8 cellular contexts compared by ENCODE assay signal in the genomic region with DNA sequence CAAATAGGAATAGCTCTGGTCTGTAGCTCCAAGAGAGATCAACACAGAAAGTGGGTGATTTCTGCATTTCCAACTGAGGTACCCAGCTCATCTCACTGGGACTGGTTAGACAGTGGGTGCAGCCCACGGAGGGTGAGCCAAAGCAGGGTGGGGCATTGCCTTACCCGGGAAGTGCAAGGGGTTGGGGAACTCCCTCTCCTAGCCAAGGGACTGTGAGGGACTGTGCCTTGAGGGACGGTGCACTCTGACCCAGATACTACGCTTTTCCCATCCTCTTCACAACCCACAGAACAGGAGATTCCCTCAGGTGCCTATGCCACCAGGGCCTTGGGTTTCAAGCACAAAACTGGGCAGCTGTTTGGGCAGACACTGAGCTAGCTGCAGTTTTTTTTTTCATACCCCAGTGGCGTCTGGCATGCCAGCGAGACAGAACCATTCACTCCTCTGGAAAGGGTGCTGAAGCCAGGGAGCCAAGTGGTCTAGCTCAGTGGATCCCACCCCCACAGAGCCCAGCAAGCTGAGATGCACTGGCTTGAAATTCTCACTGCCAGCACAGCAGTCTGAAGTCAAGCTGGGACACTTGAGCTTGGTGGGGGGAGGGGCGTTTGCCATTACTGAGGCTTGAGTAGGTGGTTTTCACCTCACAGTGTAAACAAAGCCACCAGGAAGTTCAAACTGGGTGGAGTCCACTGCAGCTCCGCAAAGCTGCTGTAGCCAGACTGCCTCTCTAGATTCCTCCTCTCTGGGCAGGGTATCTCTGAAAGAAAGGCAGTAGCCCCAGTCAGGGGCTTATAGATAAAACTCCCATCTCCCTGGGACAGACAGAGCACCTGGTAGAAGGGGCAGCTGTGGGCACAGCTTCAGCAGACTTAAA. TPM values are rescaled to one million over a fixed set of nuclear protein-coding genes. Genes with fewer than 3 reads are reported as not detected.
DNase-seq lines count a peak whose midpoint lies in the region; ATAC-seq and TF ChIP-seq lines count a peak whose summit lies in the region.
"Not testable (repeated sequence)": the region's sequence is repeated elsewhere in the genome, so short reads cannot be mapped to it uniquely, and the experiment has no call there.

No MANE protein-coding gene starts in this region.

- not testable (repeated sequence) for H3K27me3 ChIP-seq in BLaER1 treated with 17β-estradiol and CSF1 and Interleukin-3, amounts not matched to agents 10 nM and 100 nM; WERI-Rb-1 (ENCODE audit: insufficient read depth, low read depth, severe bottlenecking); naive thymus-derived CD4-positive, alpha-beta T cell (ENCODE audit: control insufficient read depth in 2 of 2, insufficient read depth in 2 of 2, low read length in 2 of 2)

- peak overlapping the region in 8 of 11 experiments; percentile 15 to 74 (median 64); a peak in 14 of 22 replicates for H3K27ac ChIP-seq in BLaER1 treated with 17β-estradiol and CSF1 and Interleukin-3, amounts not matched to agents 10 nM and 100 nM
- H3K27ac ChIP-seq in WERI-Rb-1, result peak overlapping the region; percentile 42
- H3K27ac ChIP-seq in naive thymus-derived CD4-positive, alpha-beta T cell (ENCODE audit: low read depth, low read length), result peak overlapping the region; percentile 69

- peak overlapping the region in 7 of 11 experiments; percentile 36 to 67 (median 48); a peak in 10 of 22 replicates for H3K9ac ChIP-seq in BLaER1 treated with 17β-estradiol and CSF1 and Interleukin-3, amounts not matched to agents 10 nM and 100 nM

- TF ChIP-seq CTCF in WERI-Rb-1 (IDR thresholded peaks at IDR 0.05; ENCODE audit: low read depth, low read length); fibroblast of pulmonary artery (IDR thresholded peaks at IDR 0.05; ENCODE audit: low read length, missing control alignments): not testable (repeated sequence)

- H3K4me3 Mint-ChIP-seq in naive thymus-derived CD4-positive, alpha-beta T cell, result peak overlapping the region; percentile 64 to 84 (median 71)

- POLR2A ChIA-PET in naive thymus-derived CD4-positive, alpha-beta T cell (lab: Charles Lee), result interaction anchor here (1.1 to 38.1 kb wide), 8 partner anchors 7 to 39 kb away, joined by 3 to 3822 read pairs (median 13); a partner anchor contains a TSS

- H3K36me3 Mint-ChIP-seq in naive thymus-derived CD4-positive, alpha-beta T cell, result peaks cover 50 to 79% (median 54%) of the 10 kb centered on the region in 5 donors

- H3K4me1 ChIP-seq in BLaER1 treated with 17β-estradiol and CSF1 and Interleukin-3, amounts not matched to agents 10 nM and 100 nM, result peaks cover 11 to 31% (median 18%) of the 10 kb centered on the region in 10 experiments
- H3K4me1 ChIP-seq in naive thymus-derived CD4-positive, alpha-beta T cell (ENCODE audit: control insufficient read depth in 2 of 2, insufficient read depth in 2 of 2, low read length in 2 of 2), result peaks cover 61 to 67% of the 10 kb centered on the region in 2 donors

- peaks cover 53 to 98% (median 84%) of the 10 kb centered on the region in 7 donors for H3K4me1 Mint-ChIP-seq in naive thymus-derived CD4-positive, alpha-beta T cell

- H3K27ac Mint-ChIP-seq in naive thymus-derived CD4-positive, alpha-beta T cell, result peak overlapping the region; percentile 88 to 99 (median 94)

- H3K4me2 ChIP-seq in BLaER1 treated with 17β-estradiol and CSF1 and Interleukin-3, amounts not matched to agents 10 nM and 100 nM, result peak overlapping the region; percentile 42 to 86 (median 64)

- not testable (repeated sequence) for H3K27me3 Mint-ChIP-seq in naive thymus-derived CD4-positive, alpha-beta T cell

- not testable (repeated sequence) for H4K20me1 ChIP-seq in BLaER1 treated with 17β-estradiol and CSF1 and Interleukin-3, amounts not matched to agents 10 nM and 100 nM

- not testable (repeated sequence) for H3K9me3 ChIP-seq in BLaER1 treated with 17β-estradiol and CSF1 and Interleukin-3, amounts not matched to agents 10 nM and 100 nM (replicated peaks in 1 of 11); WERI-Rb-1 (ENCODE audit: severe bottlenecking)
- H3K9me3 ChIP-seq in naive thymus-derived CD4-positive, alpha-beta T cell (ENCODE audit: control insufficient read depth in 2 of 3, low read length in 3 of 3), result peaks cover 0 to 17% (median 7%) of the 10 kb centered on the region in 3 experiments

- intact Hi-C loops in naive thymus-derived CD4-positive, alpha-beta T cell (cut with micrococcal nuclease), result loop anchor here (1.0 kb wide), 3 partner anchors 20 to 43 kb away; a partner anchor contains a TSS

- peak overlapping the region in 1 of 10 experiments; percentile 29; a peak in 1 of 20 replicates for H3K4me3 ChIP-seq in BLaER1 treated with 17β-estradiol and CSF1 and Interleukin-3, amounts not matched to agents 10 nM and 100 nM
- H3K4me3 ChIP-seq in WERI-Rb-1 (ENCODE audit: low read depth, low read length); fibroblast of pulmonary artery (replicated peaks; ENCODE audit: low read depth, low read length): not testable (repeated sequence)
- peak overlapping the region; percentile 53 for H3K4me3 ChIP-seq in naive thymus-derived CD4-positive, alpha-beta T cell (ENCODE audit: low read length)

- not testable (repeated sequence) for H3K36me3 ChIP-seq in BLaER1 treated with 17β-estradiol and CSF1 and Interleukin-3, amounts not matched to agents 10 nM and 100 nM; WERI-Rb-1; naive thymus-derived CD4-positive, alpha-beta T cell (ENCODE audit: control insufficient read depth in 2 of 3, insufficient read depth in 3 of 3, low read length in 3 of 3)

- ATAC-seq in naive thymus-derived CD4-positive, alpha-beta T cell, result peak; percentile 41

- peak; percentile 90 for DNase-seq in HT-29 (ENCODE audit: low spot score)
- peak; percentile 63 for DNase-seq in NCI-H510A treated with DMSO at 0.1 percent for 48 hours (lab: John Stamatoyannopoulos, UW)
- DNase-seq in WERI-Rb-1, result peak; percentile 84
- peak; percentile 82 for DNase-seq in activated effector memory CD4-positive, alpha-beta T cell treated with Interleukin-2 at 50 U/mL for 16 hours
- peak; percentile 13 for DNase-seq in fibroblast of pulmonary artery (ENCODE audit: low read depth)
- peak; percentile 39 to 89 (median 81) for DNase-seq in naive thymus-derived CD4-positive, alpha-beta T cell
- DNase-seq in stimulated activated CD4-positive, alpha-beta T cell treated with anti-CD3 and anti-CD28 coated beads, TNF-alpha, amount 100 ng/mL, for 48 hours (ENCODE audit: low read depth in 3 of 3), result peak; percentile 52 to 72 (median 64)

- peaks cover 19 to 80% (median 52%) of the 10 kb centered on the region in 11 donors for H3K9me3 Mint-ChIP-seq in naive thymus-derived CD4-positive, alpha-beta T cell

- CTCF ChIA-PET in naive thymus-derived CD4-positive, alpha-beta T cell (lab: Charles Lee), result interaction anchor here (0.6 to 6.8 kb wide), 9 partner anchors 11 to 128 kb away, joined by 3 to 69 read pairs (median 3); a partner anchor contains a TSS

RNA-seq across cellular contexts. Expression of a gene that starts 19.6 kb away (rescaled TPM):
- total RNA-seq in HT-29 (2014; rRNA removed; shearing (Covaris generic)), result 58.8 and 70.1 TPM in 2 replicates
- 100 to 1,000 TPM in 4 of 5 experiments, 10 to 100 TPM in 1; 92.2 to 137 (median 131) TPM for total RNA-seq in naive thymus-derived CD4-positive, alpha-beta T cell
- polyA plus RNA-seq in naive thymus-derived CD4-positive, alpha-beta T cell, result 10 to 100 TPM; 26.1 to 32.1 TPM

RNA-seq across cellular contexts. Expression of a gene that starts 28.1 kb away (rescaled TPM):
- 0.20 TPM in 1 of 2 replicates, not detected in the other for total RNA-seq in HT-29 (2014; rRNA removed; shearing (Covaris generic))
- 10 to 100 TPM; 37.4 to 83.8 (median 71.3) TPM for total RNA-seq in naive thymus-derived CD4-positive, alpha-beta T cell
- polyA plus RNA-seq in naive thymus-derived CD4-positive, alpha-beta T cell, result 10 to 100 TPM; 11.4 to 17.3 TPM

RNA-seq across cellular contexts. Expression of a gene that starts 28.3 kb away (rescaled TPM):
- 494 and 506 TPM in 2 replicates for total RNA-seq in HT-29 (2014; rRNA removed; shearing (Covaris generic))
- 1,000 to 10,000 TPM; 4,325 to 8,698 (median 6,221) TPM for total RNA-seq in naive thymus-derived CD4-positive, alpha-beta T cell
- over 10,000 TPM; 23,113 to 34,374 TPM for polyA plus RNA-seq in naive thymus-derived CD4-positive, alpha-beta T cell

RNA-seq across cellular contexts. Expression of a gene that starts 53.3 kb away (rescaled TPM):
- 7.4 and 9.6 TPM in 2 replicates for total RNA-seq in HT-29 (2014; rRNA removed; shearing (Covaris generic))
- 10 to 100 TPM; 12.4 to 65.0 (median 28.0) TPM for total RNA-seq in naive thymus-derived CD4-positive, alpha-beta T cell
- 10 to 100 TPM; 17.4 to 17.8 TPM for polyA plus RNA-seq in naive thymus-derived CD4-positive, alpha-beta T cell

Comparison
In these comparisons a context has a peak if more than half of its experiments do, and no peak if none do; other contexts are left out.
1. DNase-seq: peak in every context shown above with its lines; median percentile 90 in HT-29; 84 in WERI-Rb-1; 82 in activated effector memory CD4-positive, alpha-beta T cell treated with Interleukin-2 at 50 U/mL for 16 hours; 81 in naive thymus-derived CD4-positive, alpha-beta T cell; 64 in stimulated activated CD4-positive, alpha-beta T cell treated with anti-CD3 and anti-CD28 coated beads, TNF-alpha, amount 100 ng/mL, for 48 hours; 63 in NCI-H510A treated with DMSO at 0.1 percent for 48 hours; 13 in fibroblast of pulmonary artery.
2. RNA of a gene that starts 28.1 kb away (total RNA-seq): 37.4 to 83.8 TPM in naive thymus-derived CD4-positive, alpha-beta T cell; 0.20 TPM in HT-29; every median in the first group is over 10 times any median in the second.
3. Peak in every context shown above with its lines, with median percentiles within 50 percentile points of each other: H3K27ac ChIP-seq.